Comparison of ENCODE assay signal across 23 cellular contexts in genomic region chr20:17593902-17594301, GRCh38. TPM values are rescaled to one million over a fixed set of nuclear protein-coding genes. Genes with fewer than 3 reads are reported as not detected.
DNase-seq lines count a peak whose midpoint lies in the region; ATAC-seq and TF ChIP-seq lines count a peak whose summit lies in the region.
"Had no signal": no experiment of that assay in that cellular context is flagged by ENCODE, and none has a peak within 500 bp of the region (broad histone marks: within the 10 kb centered on the region; RNA-seq: fewer than 3 reads in every experiment).

No MANE protein-coding gene starts in this region.

- H3K79me1 ChIP-seq in trophoblast cell (ENCODE audit: low read length): peaks cover 3% of the 10 kb centered on the region

- no peak overlapping the region for H2BK5ac ChIP-seq in trophoblast cell (ENCODE audit: low read depth, low read length, poor library complexity)

- H3K27ac ChIP-seq in cardiac muscle cell (peak overlapping the region; percentile 29), esophagus (ENCODE audit: low read depth in 2 of 2, low read length in 1 of 2) (peak overlapping the region; percentile 57 to 79), trophoblast cell (ENCODE audit: low read depth, low read length) (peak overlapping the region; percentile 80), upper lobe of left lung (peak overlapping the region; percentile 26 to 70 (median 50))
- H3K27ac ChIP-seq: foreskin keratinocyte had no signal

- peaks cover 75% of the 10 kb centered on the region for H3K4me1 ChIP-seq in cardiac muscle cell (ENCODE audit: low read depth)
- H3K4me1 ChIP-seq in esophagus (ENCODE audit: control insufficient read depth in 2 of 2, insufficient read depth in 2 of 2, low read length in 1 of 2): peaks cover 2 to 7% of the 10 kb centered on the region in 2 donors
- H3K4me1 ChIP-seq in trophoblast cell (ENCODE audit: control insufficient read depth in 1 of 2, insufficient read depth in 2 of 2, low read length in 2 of 2): peaks cover 3 to 16% of the 10 kb centered on the region in 2 experiments
- H3K4me1 ChIP-seq in upper lobe of left lung: peaks cover 46 to 70% (median 58%) of the 10 kb centered on the region in 4 donors
- no peaks in the 10 kb centered on the region; the same call in 1 of the 2 replicates for H3K4me1 ChIP-seq in HAP-1

- 69 to 83% methylated on average over 4 of the region's 4 CpGs for WGBS in esophagus, 2 donors
- WGBS in trophoblast cell (ENCODE audit: extremely low coverage, insufficient coverage, insufficient read length): no CpG with 5 or more reads among the region's 4 CpGs
- WGBS in upper lobe of left lung, 2 donors: 60 to 75% methylated on average over 4 of the region's 4 CpGs

- no peak for TF ChIP-seq EP300 in upper lobe of left lung (IDR thresholded peaks at IDR 0.05)

- H3K79me2 ChIP-seq in trophoblast cell (ENCODE audit: control insufficient read depth, insufficient read depth, low read length, poor library complexity): peaks cover 16% of the 10 kb centered on the region

- H3K9me3 Mint-ChIP-seq in effector memory CD8-positive, alpha-beta T cell: no peaks in the 10 kb centered on the region
- H3K9me3 Mint-ChIP-seq: activated naive CD8-positive, alpha-beta T cell treated with anti-CD3 and anti-CD28 coated beads, Interleukin-2, amount 50 U/mL, for 24 hours; CD8-positive, alpha-beta memory T cell; naive B cell; WTC11 had no signal

- peaks cover 6% of the 10 kb centered on the region for H3K36me3 Mint-ChIP-seq in effector memory CD8-positive, alpha-beta T cell (ENCODE audit: insufficient read depth)

- H3K4ac ChIP-seq in trophoblast cell (ENCODE audit: low read depth, low read length): no peak overlapping the region

- intact Hi-C loops in left cardiac atrium (cut with DNase I): no loop called here

- no peak overlapping the region for H2AK5ac ChIP-seq in trophoblast cell (ENCODE audit: low read length)

- H2AFZ ChIP-seq in trophoblast cell (ENCODE audit: insufficient read depth, low read length, poor library complexity): no peak overlapping the region

- no peak overlapping the region for H3K18ac ChIP-seq in trophoblast cell (ENCODE audit: low read length)

- no peak overlapping the region for H4K8ac ChIP-seq in trophoblast cell (ENCODE audit: low read depth, low read length)

- no peak overlapping the region for H3K14ac ChIP-seq in trophoblast cell (ENCODE audit: low read length)

- H3K4me3 Mint-ChIP-seq in effector memory CD8-positive, alpha-beta T cell: no peak overlapping the region
- H3K4me3 Mint-ChIP-seq: activated naive CD8-positive, alpha-beta T cell treated with anti-CD3 and anti-CD28 coated beads, Interleukin-2, amount 50 U/mL, for 24 hours; CD8-positive, alpha-beta memory T cell; naive B cell; WTC11 had no signal

- H3K9me3 ChIP-seq in cardiac muscle cell (ENCODE audit: low read depth): no peaks in the 10 kb centered on the region
- H3K9me3 ChIP-seq in esophagus (ENCODE audit: control insufficient read depth in 2 of 2, insufficient read depth in 1 of 2, low read depth in 1 of 2, low read length in 1 of 2): no peaks in the 10 kb centered on the region
- no peaks in the 10 kb centered on the region for H3K9me3 ChIP-seq in trophoblast cell (ENCODE audit: insufficient read depth, low read depth, low read length)
- no peaks in the 10 kb centered on the region for H3K9me3 ChIP-seq in upper lobe of left lung
- H3K9me3 ChIP-seq in HAP-1: no peaks in the 10 kb centered on the region

- no peak overlapping the region for H3K4me3 ChIP-seq in cardiac muscle cell
- H3K4me3 ChIP-seq in esophagus (ENCODE audit: low read depth in 1 of 2, low read length in 2 of 2): no peak overlapping the region
- no peak overlapping the region for H3K4me3 ChIP-seq in trophoblast cell (ENCODE audit: low read depth, low read length)
- H3K4me3 ChIP-seq in upper lobe of left lung: no peak overlapping the region
- no peak overlapping the region for H3K4me3 ChIP-seq in HAP-1

- no peak for TF ChIP-seq POLR2A in upper lobe of left lung (IDR thresholded peaks at IDR 0.05)

- H3K27me3 Mint-ChIP-seq in effector memory CD8-positive, alpha-beta T cell: no peaks in the 10 kb centered on the region
- H3K27me3 Mint-ChIP-seq: activated naive CD8-positive, alpha-beta T cell treated with anti-CD3 and anti-CD28 coated beads, Interleukin-2, amount 50 U/mL, for 24 hours; naive B cell had no signal

- H3K4me2 ChIP-seq in trophoblast cell (ENCODE audit: low read length): peak overlapping the region; percentile 44

- no peak overlapping the region for H2BK120ac ChIP-seq in trophoblast cell (ENCODE audit: insufficient read depth, low read length, poor library complexity)

- H3K36me3 ChIP-seq in cardiac muscle cell (no peaks in the 10 kb centered on the region), esophagus (ENCODE audit: control insufficient read depth in 2 of 2, insufficient read depth in 2 of 2, low read length in 1 of 2) (no peaks in the 10 kb centered on the region), trophoblast cell (ENCODE audit: control insufficient read depth in 1 of 2, insufficient read depth in 2 of 2, low read length in 2 of 2) (peaks cover 5 to 8% of the 10 kb centered on the region in 2 experiments), upper lobe of left lung (no peaks in the 10 kb centered on the region), HAP-1 (replicated peaks) (no peaks in the 10 kb centered on the region)

- H4K12ac ChIP-seq in trophoblast cell (ENCODE audit: low read depth, low read length): no peak overlapping the region

- no peak overlapping the region for H2BK12ac ChIP-seq in trophoblast cell (ENCODE audit: low read length)

- H3K9ac ChIP-seq in trophoblast cell (ENCODE audit: low read length): no peak overlapping the region

- peaks cover 35 to 50% of the 10 kb centered on the region in 2 donors for H3K4me1 Mint-ChIP-seq in effector memory CD8-positive, alpha-beta T cell (ENCODE audit: low read depth in 2 of 2)

- H3K27me3 ChIP-seq in cardiac muscle cell (no peaks in the 10 kb centered on the region), esophagus (ENCODE audit: control insufficient read depth in 1 of 2, insufficient read depth in 2 of 2, low read length in 2 of 2) (no peaks in the 10 kb centered on the region), trophoblast cell (ENCODE audit: insufficient read depth, low read length) (no peaks in the 10 kb centered on the region), upper lobe of left lung (no peaks in the 10 kb centered on the region), HAP-1 (ENCODE audit: low read depth) (no peaks in the 10 kb centered on the region)
- H3K27me3 ChIP-seq: brain microvascular endothelial cell, foreskin keratinocyte had no signal

- no peak overlapping the region for H3K23ac ChIP-seq in trophoblast cell (ENCODE audit: low read length)

- in situ Hi-C loops in HAP-1 (cut with MboI; ENCODE audit: low sequenced_read_pairs): no loop called here

- H3K27ac Mint-ChIP-seq in effector memory CD8-positive, alpha-beta T cell: no peak overlapping the region
- H3K27ac Mint-ChIP-seq: activated naive CD8-positive, alpha-beta T cell treated with anti-CD3 and anti-CD28 coated beads, Interleukin-2, amount 50 U/mL, for 24 hours had no signal

- ATAC-seq in left cardiac atrium (no peak), upper lobe of left lung (ENCODE audit: low FRiP score in 2 of 2) (no peak)
- no peak for ATAC-seq in effector memory CD8-positive, alpha-beta T cell (replicated peaks)
- ATAC-seq: activated naive CD8-positive, alpha-beta T cell treated with anti-CD3 and anti-CD28 coated beads, Interleukin-2, amount 50 U/mL, for 24 hours; sciatic nerve had no signal

- H4K91ac ChIP-seq in trophoblast cell (ENCODE audit: low read depth, low read length): no peak overlapping the region

- TF ChIP-seq CTCF in cardiac muscle cell (IDR thresholded peaks at IDR 0.05; ENCODE audit: low read depth, low read length) (no peak), upper lobe of left lung (IDR thresholded peaks at IDR 0.05) (no peak)

- DNase-seq in cardiac muscle cell (ENCODE audit: low read depth in 1 of 2, low spot score in 1 of 2) (no peak), left cardiac atrium (no peak), trophoblast cell (no peak), upper lobe of left lung (no peak), HAP-1 (ENCODE audit: low spot score in 2 of 2) (no peak), cortex of kidney (lab: John Stamatoyannopoulos, UW) (no peak)
- DNase-seq in effector memory CD8-positive, alpha-beta T cell: no peak
- DNase-seq: activated CD4-positive, alpha-beta T cell treated with anti-CD3 and anti-CD28 coated beads, Interleukin-2, amount 50 U/mL, for 48 hours; activated CD8-positive, alpha-beta memory T cell treated with anti-CD3 and anti-CD28 coated beads, Interleukin-2, amount 50 U/mL, for 48 hours; activated effector memory CD4-positive, alpha-beta T cell treated with Interleukin-2 at 50 U/mL for 16 hours; activated naive CD8-positive, alpha-beta T cell treated with anti-CD3 and anti-CD28 coated beads, Interleukin-2, amount 50 U/mL, for 24 hours; CD8-positive, alpha-beta memory T cell; GF-D8; hypothalamus; KG1; naive B cell; NCI-H69; T-helper 9 cell had no signal

RNA-seq across cellular contexts. Expression of gene DSTN, which starts 24.0 kb away (rescaled TPM):
- 231 and 335 TPM in 2 replicates for total RNA-seq in cardiac muscle cell
- 629 and 743 TPM in 2 replicates for polyA plus RNA-seq in cardiac muscle cell
- 100 to 1,000 TPM; 547 to 572 TPM for total RNA-seq in left cardiac atrium
- polyA plus RNA-seq in esophagus: 100 to 1,000 TPM; 301 to 455 TPM
- polyA plus RNA-seq in trophoblast cell (2013): 565 and 566 TPM in 2 replicates
- 100 to 1,000 TPM; 235 to 735 (median 513) TPM for total RNA-seq in upper lobe of left lung

Comparison
In these comparisons a context has a peak if more than half of its experiments do, and no peak if none do; other contexts are left out.
1. H3K27ac ChIP-seq: peak in every context shown above with its lines; median percentile 80 in trophoblast cell; 68 in esophagus; 50 in upper lobe of left lung; 29 in cardiac muscle cell.